ENCODE assay signal across 24 cellular contexts in the genomic region with DNA sequence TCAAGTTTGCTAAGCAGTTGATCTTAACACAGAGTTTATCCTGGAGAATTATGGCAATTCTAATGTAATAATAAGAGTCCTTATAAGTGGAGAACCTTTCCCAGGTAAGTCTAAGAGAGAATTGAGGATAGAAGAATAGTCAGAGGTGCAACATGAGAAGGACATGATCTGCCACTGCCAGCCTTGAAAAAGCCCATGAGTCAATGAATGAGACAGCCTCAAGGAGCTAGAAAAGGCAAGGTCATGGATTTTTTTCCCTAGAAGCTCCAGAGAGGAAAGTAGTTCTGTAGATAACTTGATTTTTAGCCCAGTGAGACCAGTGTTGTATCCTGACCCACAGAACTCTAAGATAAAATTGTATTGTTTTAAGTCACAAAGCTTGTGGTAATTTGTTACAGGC. TPM values are rescaled to one million over a fixed set of nuclear protein-coding genes. Genes with fewer than 3 reads are reported as not detected.
"Had no signal": no experiment of that assay in that cellular context is flagged by ENCODE, and none has a peak within 500 bp of the region (broad histone marks: within the 10 kb centered on the region; RNA-seq: fewer than 3 reads in every experiment).

No MANE protein-coding gene starts in this region.

- DNase-seq: effector CD8-positive, alpha-beta T cell; endodermal cell; erythroblast; esophagus squamous epithelium; mesendoderm; midbrain; naive thymus-derived CD8-positive, alpha-beta T cell; nephron progenitor cell; nucleus accumbens; stimulated activated CD4-positive, alpha-beta T cell treated with anti-CD3 and anti-CD28 coated beads, Interleukin-2, amount 100 ng/mL, for 24 hours; stimulated activated CD4-positive, alpha-beta T cell treated with anti-CD3 and anti-CD28 coated beads, Interleukin-4, amount 100 ng/mL, for 24 hours; stimulated activated naive CD4-positive, alpha-beta T cell treated with Interleukin-2 at 50 U/mL for 16 hours; stomach; thyroid gland; trophoblast cell had no signal

- H3K36me3 ChIP-seq: esophagus squamous epithelium, prostate gland, right atrium auricular region, stomach, thyroid gland had no signal

- H3K27me3 ChIP-seq: esophagus squamous epithelium, right atrium auricular region, stomach, thyroid gland had no signal

- FAIRE-seq: frontal cortex, keratinocyte had no signal

- H3K4me3 ChIP-seq: esophagus squamous epithelium, lung, prostate gland, right atrium auricular region, smooth muscle cell, stomach, thyroid gland had no signal

- ATAC-seq: naive thymus-derived CD8-positive, alpha-beta T cell; sciatic nerve had no signal

RNA-seq across cellular contexts. Expression of a gene that starts 16.9 kb away (rescaled TPM):
- total RNA-seq: endodermal cell, myocyte, osteocyte, smooth muscle cell had no signal
